21 cellular contexts compared by ENCODE assay signal in genomic region chr21:32350211-32350980, GRCh38. TPM values are rescaled to one million over a fixed set of nuclear protein-coding genes. Genes with fewer than 3 reads are reported as not detected.
A peak's percentile ranks its signal among the peaks of the same experiment; 100 is the strongest.
DNase-seq lines count a peak whose midpoint lies in the region; ATAC-seq and TF ChIP-seq lines count a peak whose summit lies in the region.
"Had no signal": no experiment of that assay in that cellular context is flagged by ENCODE, and none has a peak within 500 bp of the region (broad histone marks: within the 10 kb centered on the region; RNA-seq: fewer than 3 reads in every experiment).

No MANE protein-coding gene starts in this region.

- H3K9me3 Mint-ChIP-seq in activated CD4-positive, alpha-beta T cell treated with anti-CD3 and anti-CD28 coated beads, Interleukin-2, amount 10 ng/mL, durations not matched to agents 7 days and 5 days, result peaks cover 4% of the 10 kb centered on the region
- H3K9me3 Mint-ChIP-seq: HFFc6 had no signal

- H3K27me3 ChIP-seq in left ventricle myocardium inferior (ENCODE audit: low read depth) (no peaks in the 10 kb centered on the region), prostate gland (replicated peaks; ENCODE audit: insufficient read depth) (no peaks in the 10 kb centered on the region)

- H3K9me3 ChIP-seq in left ventricle myocardium inferior (replicated peaks), result no peaks in the 10 kb centered on the region
- H3K9me3 ChIP-seq in prostate gland, result no peaks in the 10 kb centered on the region

- H3K4me1 ChIP-seq in left ventricle myocardium inferior, result peaks cover 5% of the 10 kb centered on the region
- H3K4me1 ChIP-seq in prostate gland (replicated peaks), result peaks cover 34% of the 10 kb centered on the region

- intact Hi-C loops in cardiac septum (cut with DNase I), result no loop called here
- intact Hi-C loops in left ventricle myocardium inferior (cut with micrococcal nuclease), result no loop called here
- intact Hi-C loops in prostate gland (cut with DNase I), result no loop called here

- CTCF ChIA-PET in activated CD4-positive, alpha-beta T cell treated with anti-CD3 and anti-CD28 coated beads, Interleukin-2, amount 10 ng/mL, durations not matched to agents 7 days and 5 days (lab: Charles Lee), result interaction anchor here (0.5 to 1.0 kb wide), 2 partner anchors 13 to 20 kb away, joined by 3 to 4 read pairs; no protein-coding TSS in a partner anchor

- H3K4me3 ChIP-seq in left ventricle myocardium inferior, result no peak overlapping the region
- H3K4me3 ChIP-seq in prostate gland, result no peak overlapping the region

- ATAC-seq in GM21447 (IDR thresholded peaks at IDR 0.05; ENCODE audit: unreplicated experiment), result no peak
- ATAC-seq: Right ventricle myocardium inferior had no signal

- H3K36me3 ChIP-seq in left ventricle myocardium inferior (peaks cover 98% of the 10 kb centered on the region), prostate gland (peaks cover 21 to 25% of the 10 kb centered on the region in 2 donors)

- POLR2A ChIA-PET in activated CD4-positive, alpha-beta T cell treated with anti-CD3 and anti-CD28 coated beads, Interleukin-2, amount 10 ng/mL, durations not matched to agents 7 days and 5 days (lab: Charles Lee), result no interaction called here

- H3K27me3 Mint-ChIP-seq in activated CD4-positive, alpha-beta T cell treated with anti-CD3 and anti-CD28 coated beads, Interleukin-2, amount 10 ng/mL, durations not matched to agents 7 days and 5 days, result no peaks in the 10 kb centered on the region

- no peak overlapping the region for H3K4me3 Mint-ChIP-seq in activated CD4-positive, alpha-beta T cell treated with anti-CD3 and anti-CD28 coated beads, Interleukin-2, amount 10 ng/mL, durations not matched to agents 7 days and 5 days
- H3K4me3 Mint-ChIP-seq: CD14-positive monocyte, HFFc6 had no signal

- TF ChIP-seq CTCF in left ventricle myocardium inferior (IDR thresholded peaks at IDR 0.05; ENCODE audit: borderline replicate concordance), result no peak
- TF ChIP-seq CTCF in prostate gland (IDR thresholded peaks at IDR 0.05), result no peak

- no peak for TF ChIP-seq POLR2A in prostate gland (IDR thresholded peaks at IDR 0.05)

- peaks cover 69% of the 10 kb centered on the region for H3K36me3 Mint-ChIP-seq in activated CD4-positive, alpha-beta T cell treated with anti-CD3 and anti-CD28 coated beads, Interleukin-2, amount 10 ng/mL, durations not matched to agents 7 days and 5 days (ENCODE audit: low read depth)

- no peak overlapping the region for H3K27ac ChIP-seq in left ventricle myocardium inferior (replicated peaks)
- H3K27ac ChIP-seq in prostate gland, result peak overlapping the region; percentile 85 to 90
- H3K27ac ChIP-seq: 22Rv1 had no signal

- 91% methylated on average over 16 of the region's 16 CpGs for WGBS in prostate gland

- H3K27ac Mint-ChIP-seq in activated CD4-positive, alpha-beta T cell treated with anti-CD3 and anti-CD28 coated beads, Interleukin-2, amount 10 ng/mL, durations not matched to agents 7 days and 5 days, result peak overlapping the region; percentile 5
- H3K27ac Mint-ChIP-seq: HFFc6 had no signal

- no peak for DNase-seq in activated CD4-positive, alpha-beta T cell treated with anti-CD3 and anti-CD28 coated beads, Interleukin-2, amount 10 ng/mL, durations not matched to agents 7 days and 5 days
- DNase-seq in activated CD4-positive, alpha-beta T cell treated with anti-CD3 and anti-CD28 coated beads, Interleukin-2, amount 50 U/mL, for 48 hours, result no peak
- DNase-seq in cardiac septum (ENCODE audit: low spot score) (peak; percentile 71), left ventricle myocardium inferior (no peak), prostate gland (ENCODE audit: low spot score) (no peak), NCI-H1930 (lab: John Stamatoyannopoulos, UW) (no peak)
- DNase-seq in activated CD4-positive, alpha-beta T cell treated with anti-CD3 and anti-CD28 coated beads for 48 hours, result no peak
- DNase-seq: AML-193; DMS79; HFFc6; Kasumi-1; NCI-H1105; NCI-H1694; NCI-H748 treated with DMSO at 0.1 percent for 48 hours; NK-92 treated with Interleukin-12 subunit alpha and Interleukin-12 subunit beta, amount 100 ng/mL, for 24 hours had no signal

- H3K4me1 Mint-ChIP-seq in activated CD4-positive, alpha-beta T cell treated with anti-CD3 and anti-CD28 coated beads, Interleukin-2, amount 10 ng/mL, durations not matched to agents 7 days and 5 days, result peaks cover 5% of the 10 kb centered on the region
- H3K4me1 Mint-ChIP-seq: CD14-positive monocyte had no signal

RNA-seq across cellular contexts. Expression of gene URB1, which starts 42.4 kb away (rescaled TPM):
- total RNA-seq in activated CD4-positive, alpha-beta T cell treated with anti-CD3 and anti-CD28 coated beads, Interleukin-2, amount 10 ng/mL, durations not matched to agents 7 days and 5 days, result 10 to 100 TPM; 16.3 to 16.9 TPM
- total RNA-seq in cardiac septum, result 10.5 TPM
- total RNA-seq in left ventricle myocardium inferior, result 13.8 TPM
- total RNA-seq in prostate gland, result 10 to 100 TPM; 33.4 to 41.4 TPM

RNA-seq across cellular contexts. Expression of gene MRAP, which starts 51.7 kb away (rescaled TPM):
- total RNA-seq in activated CD4-positive, alpha-beta T cell treated with anti-CD3 and anti-CD28 coated beads, Interleukin-2, amount 10 ng/mL, durations not matched to agents 7 days and 5 days, result not detected
- not detected for total RNA-seq in cardiac septum
- not detected for total RNA-seq in left ventricle myocardium inferior
- 1 to 10 TPM in 1 of 2 donors, not detected in 1; 4.7 TPM for total RNA-seq in prostate gland
- total RNA-seq: H4, HFFc6, NCI-H460 had no signal
